24 cellular contexts compared by ENCODE assay signal in genomic region chr1:209417761-209418160, GRCh38.
DNase-seq lines count a peak whose midpoint lies in the region; ATAC-seq and TF ChIP-seq lines count a peak whose summit lies in the region.
"Had no signal": no experiment of that assay in that cellular context is flagged by ENCODE, and none has a peak within 500 bp of the region (broad histone marks: within the 10 kb centered on the region; RNA-seq: fewer than 3 reads in every experiment).

No MANE protein-coding gene starts in this region.

- no peak overlapping the region for H3K4me3 ChIP-seq in RWPE2 (ENCODE audit: severe bottlenecking)
- no peak overlapping the region for H3K4me3 ChIP-seq in epithelial cell of esophagus (ENCODE audit: low read length)
- H3K4me3 ChIP-seq in thymus (ENCODE audit: low read length) = no peak overlapping the region
- H3K4me3 ChIP-seq: A549, GM12878, SK-N-MC had no signal

- H3K4me1 ChIP-seq in RWPE2 (ENCODE audit: insufficient read depth, poor library complexity, severe bottlenecking) = peaks cover 51% of the 10 kb centered on the region
- no peaks in the 10 kb centered on the region for H3K4me1 ChIP-seq in thymus (ENCODE audit: control insufficient read depth, insufficient read depth, low read length)

- H3K36me3 ChIP-seq in RWPE2 (ENCODE audit: low read depth) (no peaks in the 10 kb centered on the region), thymus (ENCODE audit: control insufficient read depth, insufficient read depth) (no peaks in the 10 kb centered on the region)

- H3K27me3 ChIP-seq in RWPE2 (ENCODE audit: insufficient read depth, poor library complexity, severe bottlenecking) (no peaks in the 10 kb centered on the region), thymus (ENCODE audit: control insufficient read depth, insufficient read depth) (no peaks in the 10 kb centered on the region)

- no peaks in the 10 kb centered on the region for H3K9me3 ChIP-seq in RWPE2 (ENCODE audit: severe bottlenecking)
- no peaks in the 10 kb centered on the region for H3K9me3 ChIP-seq in thymus (ENCODE audit: control insufficient read depth)
- H3K9me3 ChIP-seq: A549 had no signal

- ATAC-seq in RWPE2 (ENCODE audit: low read depth) = no peak
- ATAC-seq in GM18873 (IDR thresholded peaks at IDR 0.05; ENCODE audit: low FRiP score, unreplicated experiment) = no peak
- ATAC-seq: A549, GM12878 had no signal

- whole genome bisulfite sequencing in thymus = 94% methylated on average over 3 of the region's 3 CpGs

- DNase-seq in RWPE2 (ENCODE audit: low spot score) = no peak
- DNase-seq in epithelial cell of esophagus (ENCODE audit: low read depth) = peak; percentile 59
- peak; percentile 25 for DNase-seq in myocyte (ENCODE audit: low read depth)
- no peak for DNase-seq in HuH-7 (ENCODE audit: low spot score)
- no peak for DNase-seq in kidney glomerular epithelial cell (lab: John Stamatoyannopoulos, UW)
- DNase-seq: C1 segment of cervical spinal cord; CD4-positive, alpha-beta memory T cell; COR-L47; EL; GDM1; NCI-H1092; NCI-H1417 treated with DMSO at 0.1 percent for 48 hours; NCI-H1694 treated with DMSO at 0.1 percent for 48 hours; NCI-H2081; NCI-H2227 treated with DMSO at 0.1 percent for 48 hours; NCI-H526 treated with DMSO at 0.1 percent for 48 hours; RPMI8226; SHP77 treated with DMSO at 0.1 percent for 48 hours had no signal

- TF ChIP-seq CTCF in RWPE2 (IDR thresholded peaks at IDR 0.05; ENCODE audit: poor library complexity, severe bottlenecking) = no peak
- no peak for TF ChIP-seq CTCF in epithelial cell of esophagus (IDR thresholded peaks at IDR 0.05; ENCODE audit: insufficient read depth, low read depth, low read length, missing control alignments)

- peak overlapping the region; percentile 99 for H3K27ac ChIP-seq in RWPE2 (ENCODE audit: poor library complexity, severe bottlenecking)
- peak overlapping the region; percentile 11 for H3K27ac ChIP-seq in thymus (ENCODE audit: low read depth)
- H3K27ac ChIP-seq: A549, HL-60, SK-N-MC had no signal

Comparison
In these comparisons a context has a peak if more than half of its experiments do, and no peak if none do; other contexts are left out.
1. DNase-seq: peak in epithelial cell of esophagus (single experiment) and myocyte (single experiment); none in RWPE2 (single experiment), HuH-7 (single experiment) and kidney glomerular epithelial cell (single experiment).